In genomic region chr18:35430721-35431441, GRCh38 we compare ENCODE assay signal across 1 cellular context.
TF ChIP-seq lines count a peak whose summit lies in the region.

No MANE protein-coding gene starts in this region.

TF ChIP-seq in IMR-90, 13 proteins besides CTCF, POLR2A, EP300 and RAD21 (continued from another document):
- TF ChIP-seq USF2 (IDR thresholded peaks at IDR 0.05; ENCODE audit: low read depth, low read length), result no peak
